8 cellular contexts compared by ENCODE assay signal in genomic region chr7:80392229-80393169, GRCh38.
DNase-seq lines count a peak whose midpoint lies in the region; ATAC-seq and TF ChIP-seq lines count a peak whose summit lies in the region.

No MANE protein-coding gene starts in this region.

- ATAC-seq in HG03135 (IDR thresholded peaks at IDR 0.05; ENCODE audit: unreplicated experiment) = no peak

- no peaks in the 10 kb centered on the region for H3K4me1 ChIP-seq in parathyroid adenoma

- DNase-seq in GM12865 (ENCODE audit: low read depth) (no peak), NCI-H2227 (lab: John Stamatoyannopoulos, UW; ENCODE audit: unreplicated experiment) (peak; percentile 60), coronary artery (ENCODE audit: low spot score) (no peak), GM20000 (ENCODE audit: low spot score) (no peak), NCI-H128 (lab: John Stamatoyannopoulos, UW; ENCODE audit: unreplicated experiment) (no peak)
- no peak for DNase-seq in activated naive CD4-positive, alpha-beta T cell (lab: John Stamatoyannopoulos, UW)

- no peak overlapping the region for H2AFZ ChIP-seq in parathyroid adenoma

- no peaks in the 10 kb centered on the region for H3K79me2 ChIP-seq in parathyroid adenoma

- H3K4me3 ChIP-seq in GM12865 (ENCODE audit: low read depth, low read length) (no peak overlapping the region), coronary artery (no peak overlapping the region), parathyroid adenoma (ENCODE audit: low read depth, low read length) (no peak overlapping the region)

- H3K27ac ChIP-seq in coronary artery = no peak overlapping the region
- no peak overlapping the region for H3K27ac ChIP-seq in parathyroid adenoma

- no peaks in the 10 kb centered on the region for H3K9me3 ChIP-seq in parathyroid adenoma (ENCODE audit: control insufficient read depth, low read length)

- TF ChIP-seq CTCF in GM12865 (IDR thresholded peaks at IDR 0.05; ENCODE audit: insufficient read depth, low read depth, low read length, missing control alignments) (peak; percentile 10), coronary artery (IDR thresholded peaks at IDR 0.05) (peak; percentile 37), parathyroid adenoma (IDR thresholded peaks at IDR 0.05) (peak; percentile 35), GM20000 (IDR thresholded peaks at IDR 0.05; ENCODE audit: extremely low read depth, missing control alignments) (no peak)

- no peaks in the 10 kb centered on the region for H3K36me3 ChIP-seq in parathyroid adenoma (ENCODE audit: control insufficient read depth, insufficient read depth, low read length)

- no peak overlapping the region for H3K4me2 ChIP-seq in parathyroid adenoma (ENCODE audit: low read length)

- no peaks in the 10 kb centered on the region for H3K27me3 ChIP-seq in parathyroid adenoma (ENCODE audit: control insufficient read depth, insufficient read depth, low read length)

- no peak overlapping the region for H3K9ac ChIP-seq in parathyroid adenoma
